7 cellular contexts compared by ENCODE assay signal in the genomic region with DNA sequence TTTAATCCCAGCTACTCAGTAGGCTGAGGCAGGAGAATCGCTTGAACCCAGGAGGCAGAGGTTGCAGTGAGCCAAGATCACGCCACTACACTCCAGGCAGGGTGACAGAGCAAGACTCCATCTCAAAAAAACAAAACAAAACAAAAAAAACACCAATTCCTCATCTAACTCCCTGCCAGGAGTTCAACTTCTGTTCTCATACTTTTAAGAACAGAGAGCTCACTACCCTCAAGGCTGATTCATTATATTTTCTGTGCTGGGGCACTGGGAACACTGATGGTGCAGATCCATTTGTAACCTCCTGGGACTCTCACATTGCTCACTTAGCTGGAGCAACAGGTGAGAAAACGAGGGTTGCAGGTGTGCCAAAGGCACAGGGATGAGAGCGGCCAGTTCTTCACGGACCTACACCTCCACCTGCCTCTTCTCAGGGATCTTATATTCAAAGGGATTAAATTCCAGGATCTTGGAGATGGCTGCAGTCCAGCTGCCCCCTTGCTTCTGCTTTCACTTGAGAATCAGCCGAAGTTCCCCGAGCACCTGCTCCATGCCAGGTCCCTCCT.
"Had no signal": no experiment of that assay in that cellular context is flagged by ENCODE, and none has a peak within 500 bp of the region (broad histone marks: within the 10 kb centered on the region; RNA-seq: fewer than 3 reads in every experiment).

No MANE protein-coding gene starts in this region.

- DNase-seq: activated T-cell treated with anti-CD3 and anti-CD28 coated beads for 4 hours, cerebellar nuclear complex, NCI-H1105, NCI-H1417 treated with DMSO at 0.1 percent for 48 hours, NCI-H2081 treated with DMSO at 0.1 percent for 48 hours, NCI-H524 treated with DMSO at 0.1 percent for 48 hours had no signal

- H3K27ac ChIP-seq: WERI-Rb-1 had no signal

- H3K36me3 ChIP-seq: WERI-Rb-1 had no signal
